9 cellular contexts compared by ENCODE assay signal in genomic region chr1:31723828-31724359, GRCh38. TPM values are rescaled to one million over a fixed set of nuclear protein-coding genes. Genes with fewer than 3 reads are reported as not detected.
DNase-seq lines count a peak whose midpoint lies in the region; ATAC-seq lines count a peak whose summit lies in the region.
"Had no signal": no experiment of that assay in that cellular context is flagged by ENCODE, and none has a peak within 500 bp of the region (broad histone marks: within the 10 kb centered on the region; RNA-seq: fewer than 3 reads in every experiment).

No MANE protein-coding gene starts in this region.

- no peaks in the 10 kb centered on the region for H3K4me1 Mint-ChIP-seq in activated T-cell treated with anti-CD3 and anti-CD28 coated beads, Interleukin-2, amount 50 U/mL, for 24 hours (ENCODE audit: low read depth)
- no peaks in the 10 kb centered on the region for H3K4me1 Mint-ChIP-seq in T-helper 2 cell treated with Interferon-gamma antibody and Interleukin-4, amounts not matched to agents 5 μg/mL and 100 μg/mL, for 36 hours (ENCODE audit: low read depth)
- H3K4me1 Mint-ChIP-seq: B cell had no signal

- no peak overlapping the region for H3K27ac Mint-ChIP-seq in activated T-cell treated with anti-CD3 and anti-CD28 coated beads, Interleukin-2, amount 50 U/mL, for 24 hours
- no peak overlapping the region for H3K27ac Mint-ChIP-seq in T-helper 2 cell treated with Interferon-gamma antibody and Interleukin-4, amounts not matched to agents 5 μg/mL and 100 μg/mL, for 36 hours
- H3K27ac Mint-ChIP-seq: B cell had no signal

- no peak for ATAC-seq in HG02610 (IDR thresholded peaks at IDR 0.05; ENCODE audit: unreplicated experiment)
- no peak for ATAC-seq in GM18511 (IDR thresholded peaks at IDR 0.05; ENCODE audit: unreplicated experiment)

- H3K9me3 Mint-ChIP-seq in activated T-cell treated with anti-CD3 and anti-CD28 coated beads, Interleukin-2, amount 50 U/mL, for 24 hours = no peaks in the 10 kb centered on the region
- H3K9me3 Mint-ChIP-seq in T-helper 2 cell treated with Interferon-gamma antibody and Interleukin-4, amounts not matched to agents 5 μg/mL and 100 μg/mL, for 36 hours = no peaks in the 10 kb centered on the region

- H3K36me3 Mint-ChIP-seq in activated T-cell treated with anti-CD3 and anti-CD28 coated beads, Interleukin-2, amount 50 U/mL, for 24 hours (ENCODE audit: low read depth) = no peaks in the 10 kb centered on the region
- H3K36me3 Mint-ChIP-seq in T-helper 2 cell treated with Interferon-gamma antibody and Interleukin-4, amounts not matched to agents 5 μg/mL and 100 μg/mL, for 36 hours (ENCODE audit: low read depth) = no peaks in the 10 kb centered on the region

- DNase-seq in activated T-cell treated with anti-CD3 and anti-CD28 coated beads for 1 hour (ENCODE audit: low read depth) (peak; percentile 25), mucosa of gallbladder (ENCODE audit: low spot score) (peak; percentile 67), ureter (ENCODE audit: low spot score) (no peak)
- no peak for DNase-seq in activated T-cell treated with anti-CD3 and anti-CD28 coated beads, Interleukin-2, amount 50 U/mL, for 24 hours
- peak; percentile 37 for DNase-seq in T-helper 2 cell treated with Interferon-gamma antibody and Interleukin-4, amounts not matched to agents 5 μg/mL and 100 μg/mL, for 36 hours (ENCODE audit: low spot score)
- peak; percentile 19 for DNase-seq in effector CD4-positive, alpha-beta T cell

- H3K4me3 Mint-ChIP-seq in activated T-cell treated with anti-CD3 and anti-CD28 coated beads, Interleukin-2, amount 50 U/mL, for 24 hours = no peak overlapping the region
- H3K4me3 Mint-ChIP-seq in T-helper 2 cell treated with Interferon-gamma antibody and Interleukin-4, amounts not matched to agents 5 μg/mL and 100 μg/mL, for 36 hours = no peak overlapping the region
- H3K4me3 Mint-ChIP-seq: B cell had no signal

- H3K27me3 Mint-ChIP-seq in activated T-cell treated with anti-CD3 and anti-CD28 coated beads, Interleukin-2, amount 50 U/mL, for 24 hours = peaks cover 11% of the 10 kb centered on the region
- peaks cover under 1% of the 10 kb centered on the region for H3K27me3 Mint-ChIP-seq in T-helper 2 cell treated with Interferon-gamma antibody and Interleukin-4, amounts not matched to agents 5 μg/mL and 100 μg/mL, for 36 hours (ENCODE audit: low read depth)

RNA-seq across cellular contexts. Expression of gene COL16A1, which starts 20.1 kb away (rescaled TPM):
- total RNA-seq in mucosa of gallbladder = 52.5 TPM
- 110 TPM for total RNA-seq in ureter
- total RNA-seq: B cell had no signal

RNA-seq across cellular contexts. Expression of gene ADGRB2, which starts 40.2 kb away (rescaled TPM):
- total RNA-seq in mucosa of gallbladder (6.0 TPM), ureter (7.5 TPM)

Comparison
In these comparisons a context has a peak if more than half of its experiments do, and no peak if none do; other contexts are left out.
1. DNase-seq: peak in activated T-cell treated with anti-CD3 and anti-CD28 coated beads for 1 hour (single experiment), T-helper 2 cell treated with Interferon-gamma antibody and Interleukin-4, amounts not matched to agents 5 μg/mL and 100 μg/mL, for 36 hours (single experiment), effector CD4-positive, alpha-beta T cell (single experiment) and mucosa of gallbladder (single experiment); none in activated T-cell treated with anti-CD3 and anti-CD28 coated beads, Interleukin-2, amount 50 U/mL, for 24 hours (single experiment) and ureter (single experiment).